17 cellular contexts compared by ENCODE assay signal in the genomic region with DNA sequence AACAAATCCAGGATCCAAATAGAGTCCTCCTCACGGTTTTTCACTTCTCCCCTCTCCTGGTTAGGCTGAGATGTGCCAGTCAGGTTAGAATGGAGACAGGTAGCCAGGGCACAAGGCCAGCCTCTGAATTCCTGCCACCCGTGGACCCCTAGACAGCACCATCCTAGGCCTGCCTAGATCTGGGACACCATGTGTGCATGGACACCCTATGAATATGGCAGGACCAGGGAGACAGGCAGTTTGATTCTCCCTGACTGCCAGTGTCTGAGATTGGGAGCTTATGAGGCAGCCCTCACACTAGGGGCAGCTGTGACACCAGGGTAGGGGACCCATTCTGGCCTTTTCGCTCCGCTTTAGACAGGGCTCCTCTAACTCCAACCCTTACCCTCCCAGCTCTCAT. TPM values are rescaled to one million over a fixed set of nuclear protein-coding genes. Genes with fewer than 3 reads are reported as not detected.
DNase-seq lines count a peak whose midpoint lies in the region; ATAC-seq and TF ChIP-seq lines count a peak whose summit lies in the region.
"Had no signal": no experiment of that assay in that cellular context is flagged by ENCODE, and none has a peak within 500 bp of the region (broad histone marks: within the 10 kb centered on the region; RNA-seq: fewer than 3 reads in every experiment).

No MANE protein-coding gene starts in this region.

- peaks cover 15% of the 10 kb centered on the region for H3K27me3 Mint-ChIP-seq in dendritic cell treated with granulocyte-macrophage colony-stimulating factor and Interleukin-4, amounts not matched to agents 40 ng/mL and 50 ng/mL, for 4 days
- H3K27me3 Mint-ChIP-seq in memory B cell (peaks cover 2% of the 10 kb centered on the region), osteocyte (ENCODE audit: unreplicated experiment) (peaks cover 26% of the 10 kb centered on the region)

- ATAC-seq in memory B cell (ENCODE audit: low read depth), result no peak
- ATAC-seq: HCT116 had no signal

- intact Hi-C loops in dendritic cell treated with granulocyte-macrophage colony-stimulating factor and Interleukin-4, amounts not matched to agents 40 ng/mL and 50 ng/mL, for 4 days (cut with micrococcal nuclease), result loop anchor here (5.0 kb wide), 2 partner anchors 192 to 317 kb away; no protein-coding TSS in a partner anchor

- peaks cover 5% of the 10 kb centered on the region for H3K4me1 Mint-ChIP-seq in dendritic cell treated with granulocyte-macrophage colony-stimulating factor and Interleukin-4, amounts not matched to agents 40 ng/mL and 50 ng/mL, for 4 days (ENCODE audit: low read depth)
- H3K4me1 Mint-ChIP-seq in memory B cell, result peaks cover 5% of the 10 kb centered on the region
- no peaks in the 10 kb centered on the region for H3K4me1 Mint-ChIP-seq in osteocyte (ENCODE audit: unreplicated experiment)

- no peak for DNase-seq in memory B cell (ENCODE audit: low spot score in 2 of 2)
- DNase-seq in osteocyte (ENCODE audit: extremely low spot score, unreplicated experiment), result peak; percentile 66
- no peak for DNase-seq in cerebellar cortex (ENCODE audit: low spot score)
- DNase-seq in NOMO-1 (lab: John Stamatoyannopoulos, UW; ENCODE audit: unreplicated experiment in 2 of 2), result no peak
- DNase-seq in DMS79 treated with DMSO at 0.1 percent for 48 hours (lab: John Stamatoyannopoulos, UW), result no peak
- DNase-seq: C1 segment of cervical spinal cord; Calu3; CD4-positive, alpha-beta memory T cell; COR-L47; DMS53; DND-41; GOT3; H7 had no signal

- no peaks in the 10 kb centered on the region for H3K36me3 Mint-ChIP-seq in dendritic cell treated with granulocyte-macrophage colony-stimulating factor and Interleukin-4, amounts not matched to agents 40 ng/mL and 50 ng/mL, for 4 days (ENCODE audit: low read depth)
- H3K36me3 Mint-ChIP-seq in memory B cell (no peaks in the 10 kb centered on the region), osteocyte (ENCODE audit: unreplicated experiment) (no peaks in the 10 kb centered on the region)
- H3K36me3 Mint-ChIP-seq: CD4-positive, alpha-beta memory T cell had no signal

- no peak for TF ChIP-seq CTCF in osteocyte (IDR thresholded peaks at IDR 0.05)

- no peak overlapping the region for H3K4me3 Mint-ChIP-seq in dendritic cell treated with granulocyte-macrophage colony-stimulating factor and Interleukin-4, amounts not matched to agents 40 ng/mL and 50 ng/mL, for 4 days
- H3K4me3 Mint-ChIP-seq in memory B cell (no peak overlapping the region), osteocyte (ENCODE audit: unreplicated experiment) (no peak overlapping the region)
- H3K4me3 Mint-ChIP-seq: CD4-positive, alpha-beta memory T cell had no signal

- H3K9me3 Mint-ChIP-seq in dendritic cell treated with granulocyte-macrophage colony-stimulating factor and Interleukin-4, amounts not matched to agents 40 ng/mL and 50 ng/mL, for 4 days, result no peaks in the 10 kb centered on the region
- H3K9me3 Mint-ChIP-seq in memory B cell (no peaks in the 10 kb centered on the region), osteocyte (ENCODE audit: unreplicated experiment) (no peaks in the 10 kb centered on the region)

- H3K27ac Mint-ChIP-seq in dendritic cell treated with granulocyte-macrophage colony-stimulating factor and Interleukin-4, amounts not matched to agents 40 ng/mL and 50 ng/mL, for 4 days, result peak overlapping the region; percentile 16
- H3K27ac Mint-ChIP-seq in memory B cell, result peak overlapping the region; percentile 58
- H3K27ac Mint-ChIP-seq in osteocyte (ENCODE audit: unreplicated experiment), result no peak overlapping the region

RNA-seq across cellular contexts. Expression of a gene that starts 7.5 kb away (rescaled TPM):
- not detected in 2 replicates for total RNA-seq in osteocyte
- total RNA-seq: A172; A673; Calu3; CD4-positive, alpha-beta memory T cell; H7 had no signal

RNA-seq across cellular contexts. Expression of a gene that starts 56.7 kb away (rescaled TPM):
- total RNA-seq in osteocyte, result not detected in 2 replicates
- total RNA-seq: A172, A673, H7 had no signal
